In genomic region chr2:39223909-39224308, GRCh38 we compare ENCODE assay signal across 10 cellular contexts. TPM values are rescaled to one million over a fixed set of nuclear protein-coding genes. Genes with fewer than 3 reads are reported as not detected.
"Had no signal": no experiment of that assay in that cellular context is flagged by ENCODE, and none has a peak within 500 bp of the region (broad histone marks: within the 10 kb centered on the region; RNA-seq: fewer than 3 reads in every experiment).

No MANE protein-coding gene starts in this region.

- ATAC-seq: GM23338 had no signal

- DNase-seq: H9, HCEC 1CT, Kasumi-1, KG1 had no signal

- H3K4me3 Mint-ChIP-seq: GM23338, H9, IgD-negative memory B cell had no signal

- H3K36me3 Mint-ChIP-seq: IgD-negative memory B cell had no signal

- FAIRE-seq: H1, H54, HTR-8/SVneo had no signal

- H3K4me3 ChIP-seq: GM23338 had no signal

- H3K9me3 Mint-ChIP-seq: GM23338, H9, IgD-negative memory B cell had no signal

- H3K27ac Mint-ChIP-seq: GM23338, IgD-negative memory B cell had no signal

- H3K27me3 Mint-ChIP-seq: IgD-negative memory B cell had no signal

RNA-seq across cellular contexts. Expression of gene CDKL4, which starts 19.9 kb away (rescaled TPM):
- total RNA-seq: H1, H9, HT-29 had no signal
- polyA plus RNA-seq: GM23338, H1, IgD-negative memory B cell had no signal
